In the genomic region with DNA sequence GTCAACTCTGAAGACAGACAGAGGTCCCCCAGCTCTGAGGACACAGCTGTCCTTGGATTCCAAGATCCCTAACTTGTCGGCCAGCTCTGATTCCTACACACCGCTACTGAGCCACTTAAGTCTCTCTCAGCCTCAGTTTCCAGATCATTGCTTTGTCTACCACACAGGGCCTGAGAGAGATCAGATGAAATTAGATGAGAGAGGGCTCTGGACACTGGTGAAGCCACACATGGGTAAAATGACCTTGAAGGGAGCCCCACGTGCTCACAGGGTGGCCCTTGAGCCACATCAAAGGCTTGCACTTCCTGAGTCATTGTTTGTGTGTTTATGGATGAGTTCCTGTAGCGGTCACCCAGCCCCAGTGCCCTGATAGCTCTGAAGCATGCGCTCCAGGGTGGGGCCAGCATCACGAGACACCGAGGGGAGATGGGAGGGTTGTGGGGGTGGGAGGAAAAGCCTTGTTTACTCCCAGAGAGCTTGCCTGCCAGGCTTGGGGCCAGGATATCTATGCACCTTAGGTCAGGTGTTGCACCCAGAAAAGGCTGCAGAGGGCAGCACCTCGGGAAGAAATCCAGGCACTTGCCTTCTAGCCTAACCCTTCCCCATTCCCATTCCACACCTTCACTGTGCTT, we compare ENCODE assay signal across 2 cellular contexts.
TF ChIP-seq lines count a peak whose summit lies in the region.

No MANE protein-coding gene starts in this region.

TF ChIP-seq in K562, 482 proteins besides CTCF, POLR2A, EP300 and RAD21 (continued from another document):
- TF ChIP-seq, protein P1, sequence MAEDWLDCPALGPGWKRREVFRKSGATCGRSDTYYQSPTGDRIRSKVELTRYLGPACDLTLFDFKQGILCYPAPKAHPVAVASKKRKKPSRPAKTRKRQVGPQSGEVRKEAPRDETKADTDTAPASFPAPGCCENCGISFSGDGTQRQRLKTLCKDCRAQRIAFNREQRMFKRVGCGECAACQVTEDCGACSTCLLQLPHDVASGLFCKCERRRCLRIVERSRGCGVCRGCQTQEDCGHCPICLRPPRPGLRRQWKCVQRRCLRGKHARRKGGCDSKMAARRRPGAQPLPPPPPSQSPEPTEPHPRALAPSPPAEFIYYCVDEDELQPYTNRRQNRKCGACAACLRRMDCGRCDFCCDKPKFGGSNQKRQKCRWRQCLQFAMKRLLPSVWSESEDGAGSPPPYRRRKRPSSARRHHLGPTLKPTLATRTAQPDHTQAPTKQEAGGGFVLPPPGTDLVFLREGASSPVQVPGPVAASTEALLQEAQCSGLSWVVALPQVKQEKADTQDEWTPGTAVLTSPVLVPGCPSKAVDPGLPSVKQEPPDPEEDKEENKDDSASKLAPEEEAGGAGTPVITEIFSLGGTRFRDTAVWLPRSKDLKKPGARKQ (CRISPR knock-in tag; IDR thresholded peaks at IDR 0.05) = no peak
- TF ChIP-seq VEZF1 (CRISPR knock-in tag; IDR thresholded peaks at IDR 0.05) = peak; percentile 52
- no peak for TF ChIP-seq WHSC1 (IDR thresholded peaks at IDR 0.05; ENCODE audit: low read length)

TF ChIP-seq in HepG2, 621 proteins besides CTCF, POLR2A, EP300 and RAD21 (continued from another document and continues in another):
- peak; percentile 94; the same call in 1 of the 2 replicates for TF ChIP-seq ZNF766 (CRISPR knock-in tag; IDR thresholded peaks at IDR 0.05; ENCODE audit: borderline replicate concordance)
- TF ChIP-seq, protein P2, sequence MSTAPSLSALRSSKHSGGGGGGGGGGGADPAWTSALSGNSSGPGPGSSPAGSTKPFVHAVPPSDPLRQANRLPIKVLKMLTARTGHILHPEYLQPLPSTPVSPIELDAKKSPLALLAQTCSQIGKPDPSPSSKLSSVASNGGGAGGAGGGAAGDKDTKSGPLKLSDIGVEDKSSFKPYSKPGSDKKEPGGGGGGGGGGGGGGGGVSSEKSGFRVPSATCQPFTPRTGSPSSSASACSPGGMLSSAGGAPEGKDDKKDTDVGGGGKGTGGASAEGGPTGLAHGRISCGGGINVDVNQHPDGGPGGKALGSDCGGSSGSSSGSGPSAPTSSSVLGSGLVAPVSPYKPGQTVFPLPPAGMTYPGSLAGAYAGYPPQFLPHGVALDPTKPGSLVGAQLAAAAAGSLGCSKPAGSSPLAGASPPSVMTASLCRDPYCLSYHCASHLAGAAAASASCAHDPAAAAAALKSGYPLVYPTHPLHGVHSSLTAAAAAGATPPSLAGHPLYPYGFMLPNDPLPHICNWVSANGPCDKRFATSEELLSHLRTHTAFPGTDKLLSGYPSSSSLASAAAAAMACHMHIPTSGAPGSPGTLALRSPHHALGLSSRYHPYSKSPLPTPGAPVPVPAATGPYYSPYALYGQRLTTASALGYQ (CRISPR knock-in tag; IDR thresholded peaks at IDR 0.05) = peak; percentile 98
- TF ChIP-seq ZNF382 (CRISPR knock-in tag; IDR thresholded peaks at IDR 0.05; ENCODE audit: borderline replicate concordance) = no peak
- TF ChIP-seq ZFP36 (IDR thresholded peaks at IDR 0.05; ENCODE audit: borderline replicate concordance, low read depth, low read length, partially characterized antibody) = no peak
- peak; percentile 76; the same call in 1 of the 2 replicates for TF ChIP-seq MEIS1 (CRISPR knock-in tag; IDR thresholded peaks at IDR 0.05; ENCODE audit: borderline replicate concordance)
- 0 out of 2 replicates have a peak, but pooled peaks have one; percentile 72 for TF ChIP-seq RFXANK (CRISPR knock-in tag; IDR thresholded peaks at IDR 0.05)
- TF ChIP-seq ZNF512B (CRISPR knock-in tag; IDR thresholded peaks at IDR 0.05; ENCODE audit: borderline replicate concordance) = no peak; the same call in 1 of the 2 replicates
- TF ChIP-seq SMAD1 (CRISPR knock-in tag; IDR thresholded peaks at IDR 0.05; ENCODE audit: borderline replicate concordance, low read depth) = peak; percentile 88; the same call in 1 of the 2 replicates
- TF ChIP-seq HMGXB4 (CRISPR knock-in tag; IDR thresholded peaks at IDR 0.05; ENCODE audit: borderline replicate concordance in 1 of 2, low read depth in 1 of 2) = peak; percentile 34 to 86; a peak in 3 of 4 replicates
- TF ChIP-seq ZNF496 (CRISPR knock-in tag; IDR thresholded peaks at IDR 0.05; ENCODE audit: insufficient replicate concordance) = no peak
- TF ChIP-seq, protein P3, sequence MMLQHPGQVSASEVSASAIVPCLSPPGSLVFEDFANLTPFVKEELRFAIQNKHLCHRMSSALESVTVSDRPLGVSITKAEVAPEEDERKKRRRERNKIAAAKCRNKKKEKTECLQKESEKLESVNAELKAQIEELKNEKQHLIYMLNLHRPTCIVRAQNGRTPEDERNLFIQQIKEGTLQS (CRISPR knock-in tag; IDR thresholded peaks at IDR 0.05) = peak; percentile 95
- TF ChIP-seq ZNF446 (CRISPR knock-in tag; IDR thresholded peaks at IDR 0.05) = no peak
- peak; percentile 99 for TF ChIP-seq SMAD3 (CRISPR knock-in tag; IDR thresholded peaks at IDR 0.05)
- TF ChIP-seq ZNF3 (CRISPR knock-in tag; IDR thresholded peaks at IDR 0.05) = 0 out of 2 replicates have a peak, but pooled peaks have one; percentile 39
- no peak for TF ChIP-seq HCFC1 (IDR thresholded peaks at IDR 0.05; ENCODE audit: low read depth, low read length)
- peak; percentile 50 for TF ChIP-seq CCAR2 (optimal IDR thresholded peaks at IDR 0.05; ENCODE audit: low read depth, low read length)
- TF ChIP-seq MED13 (CRISPR knock-in tag; IDR thresholded peaks at IDR 0.05) = peak; percentile 95
- peak; percentile 91 for TF ChIP-seq NR2F2 (IDR thresholded peaks at IDR 0.05; ENCODE audit: borderline replicate concordance, low read depth)
- TF ChIP-seq CHD2 (IDR thresholded peaks at IDR 0.05; ENCODE audit: low read depth, low read length) = peak; percentile 46; the same call in 1 of the 2 replicates
- TF ChIP-seq, protein P4, sequence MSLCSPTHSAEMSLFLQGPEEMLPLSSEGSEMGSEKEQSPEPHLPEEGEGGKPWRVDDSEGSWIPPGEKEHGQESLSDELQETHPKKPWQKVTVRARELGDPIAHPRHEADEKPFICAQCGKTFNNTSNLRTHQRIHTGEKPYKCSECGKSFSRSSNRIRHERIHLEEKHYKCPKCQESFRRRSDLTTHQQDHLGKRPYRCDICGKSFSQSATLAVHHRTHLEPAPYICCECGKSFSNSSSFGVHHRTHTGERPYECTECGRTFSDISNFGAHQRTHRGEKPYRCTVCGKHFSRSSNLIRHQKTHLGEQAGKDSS (CRISPR knock-in tag; IDR thresholded peaks at IDR 0.05; ENCODE audit: borderline replicate concordance, low read depth) = peak; percentile 97
- TF ChIP-seq FOXO1 (CRISPR knock-in tag; IDR thresholded peaks at IDR 0.05) = peak; percentile 99
- peak; percentile 77 for TF ChIP-seq MXD4 (CRISPR knock-in tag; IDR thresholded peaks at IDR 0.05)
- TF ChIP-seq ZNF788 (CRISPR knock-in tag; IDR thresholded peaks at IDR 0.05; ENCODE audit: borderline replicate concordance) = peak; percentile 99
- TF ChIP-seq ZNF350 (CRISPR knock-in tag; IDR thresholded peaks at IDR 0.05; ENCODE audit: borderline replicate concordance, low read depth) = peak; percentile 100
- TF ChIP-seq TOPORS (CRISPR knock-in tag; IDR thresholded peaks at IDR 0.05) = peak; percentile 71
- TF ChIP-seq GTF2F1 (IDR thresholded peaks at IDR 0.05; ENCODE audit: low read length) = no peak
- TF ChIP-seq SCMH1 (CRISPR knock-in tag; IDR thresholded peaks at IDR 0.05; ENCODE audit: borderline replicate concordance) = no peak
- TF ChIP-seq, protein P5, sequence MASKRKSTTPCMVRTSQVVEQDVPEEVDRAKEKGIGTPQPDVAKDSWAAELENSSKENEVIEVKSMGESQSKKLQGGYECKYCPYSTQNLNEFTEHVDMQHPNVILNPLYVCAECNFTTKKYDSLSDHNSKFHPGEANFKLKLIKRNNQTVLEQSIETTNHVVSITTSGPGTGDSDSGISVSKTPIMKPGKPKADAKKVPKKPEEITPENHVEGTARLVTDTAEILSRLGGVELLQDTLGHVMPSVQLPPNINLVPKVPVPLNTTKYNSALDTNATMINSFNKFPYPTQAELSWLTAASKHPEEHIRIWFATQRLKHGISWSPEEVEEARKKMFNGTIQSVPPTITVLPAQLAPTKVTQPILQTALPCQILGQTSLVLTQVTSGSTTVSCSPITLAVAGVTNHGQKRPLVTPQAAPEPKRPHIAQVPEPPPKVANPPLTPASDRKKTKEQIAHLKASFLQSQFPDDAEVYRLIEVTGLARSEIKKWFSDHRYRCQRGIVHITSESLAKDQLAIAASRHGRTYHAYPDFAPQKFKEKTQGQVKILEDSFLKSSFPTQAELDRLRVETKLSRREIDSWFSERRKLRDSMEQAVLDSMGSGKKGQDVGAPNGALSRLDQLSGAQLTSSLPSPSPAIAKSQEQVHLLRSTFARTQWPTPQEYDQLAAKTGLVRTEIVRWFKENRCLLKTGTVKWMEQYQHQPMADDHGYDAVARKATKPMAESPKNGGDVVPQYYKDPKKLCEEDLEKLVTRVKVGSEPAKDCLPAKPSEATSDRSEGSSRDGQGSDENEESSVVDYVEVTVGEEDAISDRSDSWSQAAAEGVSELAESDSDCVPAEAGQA (IDR thresholded peaks at IDR 0.05; ENCODE audit: low read depth) = peak; percentile 38; the same call in 1 of the 2 replicates
- TF ChIP-seq, protein P5 (CRISPR knock-in tag; IDR thresholded peaks at IDR 0.05; ENCODE audit: borderline replicate concordance) = no peak
- peak; percentile 79; the same call in 1 of the 2 replicates for TF ChIP-seq KDM5B (CRISPR knock-in tag; IDR thresholded peaks at IDR 0.05; ENCODE audit: borderline replicate concordance)
- TF ChIP-seq MIER3 (CRISPR knock-in tag; IDR thresholded peaks at IDR 0.05; ENCODE audit: borderline replicate concordance) = peak; percentile 98
- TF ChIP-seq SIN3A (IDR thresholded peaks at IDR 0.05; ENCODE audit: borderline replicate concordance, low read depth, low read length) = no peak
- no peak for TF ChIP-seq MTERF4 (CRISPR knock-in tag; IDR thresholded peaks at IDR 0.05)
- TF ChIP-seq ZEB1 (IDR thresholded peaks at IDR 0.05; ENCODE audit: insufficient replicate concordance, low read depth) = peak; percentile 75
- TF ChIP-seq FOSL2 (CRISPR knock-in tag; IDR thresholded peaks at IDR 0.05) = peak; percentile 100
